In the genomic region with DNA sequence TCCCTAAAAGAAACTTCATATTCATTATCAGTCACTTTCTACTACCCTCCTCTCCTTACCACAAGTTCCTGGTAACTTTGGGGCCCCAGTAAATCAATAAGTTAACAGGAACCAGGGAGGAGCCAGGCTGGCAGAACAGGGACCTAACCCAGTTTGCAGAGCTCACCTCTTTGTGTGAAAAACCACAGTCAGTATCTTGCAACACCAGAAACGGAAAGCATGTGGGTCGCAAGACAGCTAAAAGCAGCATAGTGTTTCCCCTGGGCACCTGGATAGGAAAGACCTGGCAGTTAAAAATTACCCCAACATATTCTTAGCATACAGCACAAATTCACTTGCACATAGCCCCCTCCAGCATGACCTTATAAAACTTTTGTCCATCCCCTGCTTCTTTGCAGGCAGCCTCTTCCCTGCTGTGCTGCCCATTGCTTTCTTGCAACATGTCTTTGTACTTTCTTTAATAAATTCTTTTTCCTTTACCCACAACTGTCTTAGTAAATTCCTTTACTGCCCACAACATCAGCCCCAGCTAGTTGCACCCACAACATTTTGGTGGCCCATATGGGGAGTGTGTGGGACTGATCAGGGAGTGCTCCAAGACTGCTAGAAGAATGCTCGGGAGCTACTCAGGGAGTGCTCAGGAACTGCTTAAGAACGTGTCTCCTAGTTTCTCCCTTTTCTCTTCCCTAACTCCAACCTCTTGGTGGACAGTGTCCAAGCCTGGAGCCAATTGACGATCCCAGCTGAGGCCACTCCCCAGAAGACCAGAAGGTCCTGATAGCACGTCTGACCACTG, we compare ENCODE assay signal across 9 cellular contexts.
DNase-seq lines count a peak whose midpoint lies in the region; ATAC-seq, FAIRE-seq and TF ChIP-seq lines count a peak whose summit lies in the region.
"Had no signal": no experiment of that assay in that cellular context is flagged by ENCODE, and none has a peak within 500 bp of the region (broad histone marks: within the 10 kb centered on the region; RNA-seq: fewer than 3 reads in every experiment).

No MANE protein-coding gene starts in this region.

- H3K79me2 ChIP-seq in HepG2 (ENCODE audit: insufficient read depth, low read length), result no peaks in the 10 kb centered on the region

- H3K9me3 ChIP-seq in HEK293 (ENCODE audit: control insufficient read depth, insufficient read depth, low read depth, low read length) (peaks cover 6% of the 10 kb centered on the region), body of pancreas (no peaks in the 10 kb centered on the region), HepG2 (ENCODE audit: low read length) (no peaks in the 10 kb centered on the region), thyroid gland (no peaks in the 10 kb centered on the region)

- WGBS in body of pancreas, 2 donors, result 30 to 73% methylated on average over 5 to 6 of the region's 6 CpGs
- WGBS in HepG2 (ENCODE audit: low lambda C conversion rate), result 40% methylated on average over 4 of the region's 6 CpGs
- WGBS in thyroid gland, 2 donors, result 73 to 82% methylated on average over 4 to 5 of the region's 6 CpGs

- no TSS peak for BruUV-seq in HepG2 (replicated peaks; lab: Mats Ljungman, UMichigan)

- CTCF ChIA-PET in HEK293 (lab: Yijun Ruan, JAX) (interaction anchor here (1.1 kb wide), 1 partner anchor 977 kb away, joined by 3 read pairs; no protein-coding TSS in a partner anchor), HepG2 (lab: Yijun Ruan, JAX; ENCODE audit: low intra/inter-chr PET ratio, low total read pairs) (no interaction called here)

- in situ Hi-C loops in HepG2 (cut with HindIII; ENCODE audit: extremely low pct_ligation_motif_present, low pct_unique_long_range_greater_than_20kb), result no loop called here

- no peak for TF ChIP-seq POLR2A in body of pancreas (IDR thresholded peaks at IDR 0.05)
- TF ChIP-seq POLR2A in HepG2 (IDR thresholded peaks at IDR 0.05; ENCODE audit: insufficient read depth in 1 of 2, low read depth in 2 of 2, low read length in 2 of 2), result no peak
- no peak for TF ChIP-seq POLR2A in thyroid gland (IDR thresholded peaks at IDR 0.05)

- no peaks in the 10 kb centered on the region for H3K36me3 ChIP-seq in HEK293 (ENCODE audit: control insufficient read depth in 2 of 2, insufficient read depth in 1 of 2, low read length in 2 of 2)
- H3K36me3 ChIP-seq in body of pancreas (replicated peaks in 1 of 2; ENCODE audit: insufficient read depth in 1 of 2, low read depth in 2 of 2), result no peaks in the 10 kb centered on the region
- no peaks in the 10 kb centered on the region for H3K36me3 ChIP-seq in HepG2 (replicated peaks in 1 of 2; ENCODE audit: control insufficient read depth in 1 of 2, insufficient read depth in 2 of 2, low read length in 2 of 2)
- H3K36me3 ChIP-seq in thyroid gland, result no peaks in the 10 kb centered on the region

- H2AFZ ChIP-seq in HepG2 (ENCODE audit: low read length), result no peak overlapping the region

- no peak for TF ChIP-seq RAD21 in HepG2 (CRISPR knock-in tag; IDR thresholded peaks at IDR 0.05)

- peak overlapping the region; percentile 65 for H3K27ac Mint-ChIP-seq in chondrocyte (ENCODE audit: unreplicated experiment)

- no peak for ATAC-seq in body of pancreas
- ATAC-seq in HepG2, result no peak

- H3K4me3 ChIP-seq in HEK293 (ENCODE audit: low read depth, low read length) (no peak overlapping the region), body of pancreas (no peak overlapping the region), HepG2 (replicated peaks in 1 of 3; ENCODE audit: insufficient read depth in 1 of 3, low read depth in 2 of 3, low read length in 3 of 3) (no peak overlapping the region), thyroid gland (replicated peaks in 1 of 3) (no peak overlapping the region)

- no peaks in the 10 kb centered on the region for H3K36me3 Mint-ChIP-seq in chondrocyte (ENCODE audit: low read depth)

- H3K9ac ChIP-seq in HepG2 (ENCODE audit: insufficient read depth, low read depth, low read length), result no peak overlapping the region

- H3K4me3 Mint-ChIP-seq in chondrocyte (ENCODE audit: unreplicated experiment), result no peak overlapping the region

- peaks cover 2% of the 10 kb centered on the region for H3K4me1 Mint-ChIP-seq in chondrocyte (ENCODE audit: low read depth)

- no peak overlapping the region for H3K4me2 ChIP-seq in HepG2 (ENCODE audit: low read depth, low read length)

- peaks cover 26% of the 10 kb centered on the region for H3K9me3 Mint-ChIP-seq in chondrocyte (ENCODE audit: low read depth)

- H3K27ac ChIP-seq in HEK293 (ENCODE audit: extremely low read depth, low read depth, low read length), result no peak overlapping the region
- H3K27ac ChIP-seq in body of pancreas, result no peak overlapping the region
- H3K27ac ChIP-seq in HepG2 (ENCODE audit: extremely low read length, insufficient read depth, low read length), result no peak overlapping the region
- no peak overlapping the region for H3K27ac ChIP-seq in thyroid gland

- DNase-seq in GM18507 (ENCODE audit: extremely low spot score, insufficient read length, low read depth), result no peak
- peak; percentile 84 for DNase-seq in MV-4-11 (lab: John Stamatoyannopoulos, UW)
- DNase-seq in chondrocyte (ENCODE audit: low spot score), result no peak
- no peak for DNase-seq in body of pancreas
- DNase-seq in HepG2 (ENCODE audit: low spot score), result no peak
- DNase-seq in germinal center (ENCODE audit: low spot score), result no peak
- DNase-seq in thyroid gland, result no peak
- DNase-seq: activated CD8-positive, alpha-beta memory T cell treated with anti-CD3 and anti-CD28 coated beads, Interleukin-2, amount 50 U/mL, for 4 hours had no signal

- intact Hi-C loops in body of pancreas (cut with DNase I) (no loop called here), HepG2 (cut with micrococcal nuclease; ENCODE audit: unreplicated experiment) (no loop called here), thyroid gland (cut with DNase I) (no loop called here)

- H4K20me1 ChIP-seq in HepG2 (ENCODE audit: insufficient read depth, low read length), result no peaks in the 10 kb centered on the region

- H3K27me3 ChIP-seq in body of pancreas (no peaks in the 10 kb centered on the region), HepG2 (ENCODE audit: control insufficient read depth in 1 of 2, insufficient read depth in 2 of 2, low read length in 2 of 2) (no peaks in the 10 kb centered on the region), thyroid gland (no peaks in the 10 kb centered on the region)

- H3K4me1 ChIP-seq in HEK293 (ENCODE audit: control insufficient read depth, insufficient read depth, low read length) (no peaks in the 10 kb centered on the region), body of pancreas (no peaks in the 10 kb centered on the region), HepG2 (ENCODE audit: insufficient read depth, low read length) (no peaks in the 10 kb centered on the region), thyroid gland (no peaks in the 10 kb centered on the region)

- peaks cover 2% of the 10 kb centered on the region for H3K27me3 Mint-ChIP-seq in chondrocyte (ENCODE audit: low read depth)

- TF ChIP-seq EP300 in HepG2 (IDR thresholded peaks at IDR 0.05; ENCODE audit: low read depth in 2 of 2, low read length in 2 of 2) (no peak), HepG2 (CRISPR knock-in tag; IDR thresholded peaks at IDR 0.05; ENCODE audit: borderline replicate concordance) (no peak)

- POLR2A ChIA-PET in HEK293 (lab: Yijun Ruan, JAX), result no interaction called here
- POLR2A ChIA-PET in HepG2 (lab: Yijun Ruan, JAX), result no interaction called here

- TF ChIP-seq CTCF in HEK293 (tag by site-specific recombination; IDR thresholded peaks at IDR 0.05) (no peak), chondrocyte (IDR thresholded peaks at IDR 0.05) (no peak), body of pancreas (IDR thresholded peaks at IDR 0.05) (no peak), HepG2 (CRISPR knock-in tag; IDR thresholded peaks at IDR 0.05) (no peak), thyroid gland (IDR thresholded peaks at IDR 0.05) (no peak)

- FAIRE-seq in GM18507 (lab: Jason Lieb, UNC) (peak; percentile 99), HepG2 (lab: Jason Lieb, UNC) (no peak)

TF ChIP-seq in HEK293, 187 proteins besides CTCF, POLR2A, EP300 and RAD21:
- no peak for TF ChIP-seq ZNF423 (tag by site-specific recombination; IDR thresholded peaks at IDR 0.05)
- TF ChIP-seq SETDB1 (IDR thresholded peaks at IDR 0.05; ENCODE audit: insufficient read length, low read length), result peak; percentile 20
TF ChIP-seq in HEK293: peak in this region for 1.

TF ChIP-seq in HepG2, 621 proteins besides CTCF, POLR2A, EP300 and RAD21 (continues in another document):
- TF ChIP-seq MEF2D (CRISPR knock-in tag; IDR thresholded peaks at IDR 0.05), result no peak
- TF ChIP-seq ZNF350 (CRISPR knock-in tag; IDR thresholded peaks at IDR 0.05; ENCODE audit: borderline replicate concordance, low read depth), result no peak
- TF ChIP-seq ZNF121 (CRISPR knock-in tag; IDR thresholded peaks at IDR 0.05), result no peak
- no peak for TF ChIP-seq JUNB (CRISPR knock-in tag; IDR thresholded peaks at IDR 0.05; ENCODE audit: borderline replicate concordance)
- no peak for TF ChIP-seq ZNF383 (CRISPR knock-in tag; IDR thresholded peaks at IDR 0.05; ENCODE audit: borderline replicate concordance)
- TF ChIP-seq, protein P1, sequence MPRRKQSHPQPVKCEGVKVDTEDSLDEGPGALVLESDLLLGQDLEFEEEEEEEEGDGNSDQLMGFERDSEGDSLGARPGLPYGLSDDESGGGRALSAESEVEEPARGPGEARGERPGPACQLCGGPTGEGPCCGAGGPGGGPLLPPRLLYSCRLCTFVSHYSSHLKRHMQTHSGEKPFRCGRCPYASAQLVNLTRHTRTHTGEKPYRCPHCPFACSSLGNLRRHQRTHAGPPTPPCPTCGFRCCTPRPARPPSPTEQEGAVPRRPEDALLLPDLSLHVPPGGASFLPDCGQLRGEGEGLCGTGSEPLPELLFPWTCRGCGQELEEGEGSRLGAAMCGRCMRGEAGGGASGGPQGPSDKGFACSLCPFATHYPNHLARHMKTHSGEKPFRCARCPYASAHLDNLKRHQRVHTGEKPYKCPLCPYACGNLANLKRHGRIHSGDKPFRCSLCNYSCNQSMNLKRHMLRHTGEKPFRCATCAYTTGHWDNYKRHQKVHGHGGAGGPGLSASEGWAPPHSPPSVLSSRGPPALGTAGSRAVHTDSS (CRISPR knock-in tag; conservative IDR thresholded peaks at IDR 0.05), result no peak
- TF ChIP-seq IRF2 (CRISPR knock-in tag; IDR thresholded peaks at IDR 0.05), result no peak
- TF ChIP-seq ZFAT (CRISPR knock-in tag; conservative IDR thresholded peaks at IDR 0.05), result no peak
- TF ChIP-seq ZNF33A (CRISPR knock-in tag; IDR thresholded peaks at IDR 0.05; ENCODE audit: borderline replicate concordance), result no peak
- no peak for TF ChIP-seq PHF21A (CRISPR knock-in tag; IDR thresholded peaks at IDR 0.05)
- no peak for TF ChIP-seq NONO (IDR thresholded peaks at IDR 0.05)
- no peak for TF ChIP-seq NONO (CRISPR knock-in tag; conservative IDR thresholded peaks at IDR 0.05)
- TF ChIP-seq ZNF230 (CRISPR knock-in tag; IDR thresholded peaks at IDR 0.05), result no peak
- TF ChIP-seq TBP (CRISPR knock-in tag; IDR thresholded peaks at IDR 0.05), result no peak
